30 cellular contexts compared by ENCODE assay signal in the genomic region with DNA sequence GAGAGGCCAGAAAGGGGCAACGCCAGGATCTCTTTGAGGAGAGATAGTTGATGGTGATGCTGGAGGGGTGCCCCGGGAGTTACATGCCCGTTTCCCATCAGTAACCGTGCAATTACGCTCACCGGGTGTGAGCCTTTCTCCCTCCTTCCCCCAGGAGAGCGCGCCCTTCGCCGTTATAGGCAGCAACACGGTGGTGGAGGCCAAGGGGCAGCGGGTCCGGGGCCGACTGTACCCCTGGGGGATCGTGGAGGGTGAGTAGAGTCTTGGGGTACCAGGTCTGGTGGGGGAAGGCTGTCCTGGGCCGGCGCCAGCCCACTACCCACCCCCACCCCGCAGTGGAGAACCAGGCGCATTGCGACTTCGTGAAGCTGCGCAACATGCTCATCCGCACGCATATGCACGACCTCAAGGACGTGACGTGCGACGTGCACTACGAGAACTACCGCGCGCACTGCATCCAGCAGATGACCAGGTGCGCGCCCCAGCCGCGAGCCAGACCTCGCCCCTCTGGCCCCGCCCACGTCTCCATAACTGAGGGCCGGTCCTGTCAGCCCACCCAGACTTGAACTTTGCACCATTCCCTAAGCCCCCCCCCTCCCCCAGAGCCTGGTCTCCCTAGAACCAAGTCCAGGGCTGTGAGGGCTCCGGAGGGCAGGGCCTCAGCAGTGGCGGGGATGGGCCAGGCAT. TPM values are rescaled to one million over a fixed set of nuclear protein-coding genes. Genes with fewer than 3 reads are reported as not detected.
DNase-seq lines count a peak whose midpoint lies in the region; ATAC-seq, FAIRE-seq and TF ChIP-seq lines count a peak whose summit lies in the region.
"Had no signal": no experiment of that assay in that cellular context is flagged by ENCODE, and none has a peak within 500 bp of the region (broad histone marks: within the 10 kb centered on the region; RNA-seq: fewer than 3 reads in every experiment).

No MANE protein-coding gene starts in this region.

- no peak for TF ChIP-seq RAD21 in HepG2 (CRISPR knock-in tag; IDR thresholded peaks at IDR 0.05)

- H3K9me3 ChIP-seq in HepG2 (ENCODE audit: low read length) (no peaks in the 10 kb centered on the region), right lobe of liver (no peaks in the 10 kb centered on the region), right atrium auricular region (no peaks in the 10 kb centered on the region)
- H3K9me3 ChIP-seq: A549, vagina had no signal

- POLR2A ChIA-PET in HepG2 (lab: Yijun Ruan, JAX) = no interaction called here

- no peaks in the 10 kb centered on the region for H3K9me3 Mint-ChIP-seq in nephron
- H3K9me3 Mint-ChIP-seq: CD4-positive, CD25-positive, alpha-beta regulatory T cell had no signal

- CTCF ChIA-PET in HepG2 (lab: Yijun Ruan, JAX; ENCODE audit: low intra/inter-chr PET ratio, low total read pairs) = no interaction called here

- no peaks in the 10 kb centered on the region for H3K36me3 ChIP-seq in HepG2 (replicated peaks in 1 of 2; ENCODE audit: control insufficient read depth in 1 of 2, insufficient read depth in 2 of 2, low read length in 2 of 2)
- H3K36me3 ChIP-seq in right lobe of liver = no peaks in the 10 kb centered on the region
- peaks cover 25% of the 10 kb centered on the region for H3K36me3 ChIP-seq in right atrium auricular region

- H3K4me1 ChIP-seq in HepG2 (ENCODE audit: insufficient read depth, low read length) (peaks cover 37% of the 10 kb centered on the region), right lobe of liver (peaks cover 0 to 22% (median 0%) of the 10 kb centered on the region in 4 donors), right atrium auricular region (peaks cover 0 to 66% of the 10 kb centered on the region in 2 donors)

- peaks cover 22% of the 10 kb centered on the region for H3K36me3 Mint-ChIP-seq in nephron (ENCODE audit: low read depth)
- H3K36me3 Mint-ChIP-seq: CD4-positive, CD25-positive, alpha-beta regulatory T cell had no signal

- H3K27me3 Mint-ChIP-seq in nephron (ENCODE audit: low read depth) = peaks cover 72% of the 10 kb centered on the region

- peak; percentile 32 for DNase-seq in HepG2 (ENCODE audit: low spot score)
- DNase-seq in right lobe of liver = no peak
- no peak for DNase-seq in right atrium auricular region (ENCODE audit: low spot score)
- DNase-seq in activated T-cell treated with anti-CD3 and anti-CD28 coated beads for 4 hours = no peak
- no peak for DNase-seq in GDM1 (lab: John Stamatoyannopoulos, UW)
- DNase-seq: activated effector memory CD4-positive, alpha-beta T cell treated with Interleukin-2 at 50 U/mL for 16 hours; AML-193; CD4-positive, CD25-positive, alpha-beta regulatory T cell; GOT3; Kasumi-1; naive thymus-derived CD4-positive, alpha-beta T cell; NCI-H1436; NCI-H2081; NCI-H226; NCI-H69; SHP77; stimulated activated naive CD8-positive, alpha-beta T cell treated with anti-CD3 and anti-CD28 coated beads, Interleukin-15, Interleukin-2, amounts not matched to agents 100 U/mL and 50 U/mL, for 24 hours had no signal

- H2AFZ ChIP-seq in HepG2 (ENCODE audit: low read length) = no peak overlapping the region

- intact Hi-C loops in HepG2 (cut with micrococcal nuclease; ENCODE audit: unreplicated experiment) = no loop called here
- intact Hi-C loops in right lobe of liver (cut with DNase I) = no loop called here

- H3K9ac ChIP-seq in HepG2 (ENCODE audit: insufficient read depth, low read depth, low read length) = no peak overlapping the region

- H3K79me2 ChIP-seq in HepG2 (ENCODE audit: insufficient read depth, low read length) = no peaks in the 10 kb centered on the region

- H4K20me1 ChIP-seq in HepG2 (ENCODE audit: insufficient read depth, low read length) = 0 out of 2 replicates have a peak, but pooled peaks cover 8% of the 10 kb centered on the region

- H3K4me3 ChIP-seq in HepG2 (replicated peaks in 1 of 3; ENCODE audit: insufficient read depth in 1 of 3, low read depth in 2 of 3, low read length in 3 of 3) = peak overlapping the region in 1 of 3 experiments; percentile 73; a peak in 2 of 6 replicates
- H3K4me3 ChIP-seq in right lobe of liver = no peak overlapping the region
- H3K4me3 ChIP-seq in right atrium auricular region = no peak overlapping the region
- H3K4me3 ChIP-seq: A549, skin epidermis, vagina had no signal

- 46% methylated on average over 14 of the region's 43 CpGs for WGBS in HepG2 (ENCODE audit: low lambda C conversion rate)
- WGBS in right lobe of liver (ENCODE audit: insufficient coverage, low coverage, low lambda C conversion rate, missing lambda C conversion rate) = 44% methylated on average over 12 of the region's 43 CpGs

- H3K27ac ChIP-seq in HepG2 (ENCODE audit: extremely low read length, insufficient read depth, low read length) (no peak overlapping the region), right lobe of liver (no peak overlapping the region), right atrium auricular region (peak overlapping the region; percentile 91 to 96)
- H3K27ac ChIP-seq: A549, skin epidermis, vagina had no signal

- H3K27me3 ChIP-seq in HepG2 (ENCODE audit: control insufficient read depth in 1 of 2, insufficient read depth in 2 of 2, low read length in 2 of 2) (peaks cover 20 to 78% of the 10 kb centered on the region in 2 experiments), right lobe of liver (peaks cover 0 to 22% of the 10 kb centered on the region in 2 donors), right atrium auricular region (no peaks in the 10 kb centered on the region)
- H3K27me3 ChIP-seq: vagina had no signal

- TF ChIP-seq EP300 in HepG2 (IDR thresholded peaks at IDR 0.05; ENCODE audit: low read depth in 2 of 2, low read length in 2 of 2) = no peak
- TF ChIP-seq EP300 in HepG2 (CRISPR knock-in tag; IDR thresholded peaks at IDR 0.05; ENCODE audit: borderline replicate concordance) = no peak

- ATAC-seq in HepG2 (peak; percentile 6; the same call in 1 of the 3 replicates), right lobe of liver (no peak), HG02973 (IDR thresholded peaks at IDR 0.05; ENCODE audit: unreplicated experiment) (no peak), HG03457 (IDR thresholded peaks at IDR 0.05; ENCODE audit: unreplicated experiment) (no peak)
- ATAC-seq: A549; naive thymus-derived CD4-positive, alpha-beta T cell; stimulated activated naive CD8-positive, alpha-beta T cell treated with anti-CD3 and anti-CD28 coated beads, Interleukin-15, Interleukin-2, amounts not matched to agents 100 U/mL and 50 U/mL, for 24 hours had no signal

- H3K27ac Mint-ChIP-seq in nephron = no peak overlapping the region
- H3K27ac Mint-ChIP-seq: activated naive CD8-positive, alpha-beta T cell; CD4-positive, CD25-positive, alpha-beta regulatory T cell; naive thymus-derived CD4-positive, alpha-beta T cell had no signal

- TF ChIP-seq CTCF in HepG2 (CRISPR knock-in tag; IDR thresholded peaks at IDR 0.05) (no peak), right lobe of liver (IDR thresholded peaks at IDR 0.05) (no peak), right atrium auricular region (IDR thresholded peaks at IDR 0.05) (no peak), nephron (IDR thresholded peaks at IDR 0.05; ENCODE audit: unreplicated experiment in 3 of 3) (no peak)

- peak overlapping the region in 2 of 3 experiments; percentile 12 to 43 for H3K4me3 Mint-ChIP-seq in nephron
- H3K4me3 Mint-ChIP-seq: activated naive CD8-positive, alpha-beta T cell had no signal

- H3K4me1 Mint-ChIP-seq in nephron = peaks cover 29% of the 10 kb centered on the region

- BruUV-seq in HepG2 (replicated peaks; lab: Mats Ljungman, UMichigan) = no TSS peak

- no peak for FAIRE-seq in HepG2 (lab: Jason Lieb, UNC)
- FAIRE-seq: A549, D721Med, endothelial cell of umbilical vein, frontal cortex had no signal

- H3K4me2 ChIP-seq in HepG2 (ENCODE audit: low read depth, low read length) = peak overlapping the region; percentile 12; the same call in 1 of the 2 replicates
- H3K4me2 ChIP-seq: A549 had no signal

- in situ Hi-C loops in HepG2 (cut with HindIII; ENCODE audit: extremely low pct_ligation_motif_present, low pct_unique_long_range_greater_than_20kb) = loop anchor here (5.0 kb wide), 1 partner anchor 44 kb away; no protein-coding TSS in a partner anchor

- TF ChIP-seq POLR2A in HepG2 (IDR thresholded peaks at IDR 0.05; ENCODE audit: insufficient read depth in 1 of 2, low read depth in 2 of 2, low read length in 2 of 2) = no peak
- no peak for TF ChIP-seq POLR2A in right lobe of liver (IDR thresholded peaks at IDR 0.05)

RNA-seq across cellular contexts. Expression of a gene that starts 1.7 kb away (rescaled TPM):
- not detected in 2 replicates for total RNA-seq in HepG2 (2016; rRNA removed; fragmentation: Illumina TruSeq; extraction: Trizol)
- not detected in 2 replicates for total RNA-seq in HepG2 (2016; cell fraction: cytosol; rRNA removed; fragmentation: Illumina TruSeq; extraction: Trizol; ENCODE audit: low read depth)
- total RNA-seq in HepG2 (2016; cell fraction: insoluble cytoplasmic fraction; rRNA removed; fragmentation: Illumina TruSeq; extraction: Trizol) = not detected in 2 replicates
- total RNA-seq in HepG2 (2016; cell fraction: membrane; rRNA removed; fragmentation: Illumina TruSeq; extraction: Trizol) = 0.10 TPM in 1 of 2 replicates, not detected in the other
- total RNA-seq in HepG2 (2016; cell fraction: nucleus; rRNA removed; fragmentation: Illumina TruSeq; extraction: Trizol) = not detected in 2 replicates
- 0.07 TPM in 1 of 2 replicates, not detected in the other for polyA plus RNA-seq in HepG2 (2011; rRNA removed)
- 0.16 TPM in 1 of 2 replicates, not detected in the other for polyA plus RNA-seq in HepG2 (2011; cell fraction: cytosol; rRNA removed)
- 0.47 TPM in 1 of 2 replicates, not detected in the other for polyA plus RNA-seq in HepG2 (2011; cell fraction: nucleus; rRNA removed)
- not detected in 2 replicates for polyA plus RNA-seq in HepG2 (2012)
- polyA plus RNA-seq in HepG2 (2016; cell fraction: cytosol; fragmentation: Illumina TruSeq; extraction: Trizol; ENCODE audit: low read depth) = not detected in 2 replicates
- polyA plus RNA-seq in HepG2 (2016; cell fraction: insoluble cytoplasmic fraction; fragmentation: Illumina TruSeq; extraction: Trizol; ENCODE audit: low read depth) = not detected in 2 replicates
- polyA plus RNA-seq in HepG2 (2016; cell fraction: membrane; fragmentation: Illumina TruSeq; extraction: Trizol; ENCODE audit: low read depth) = not detected in 2 replicates
- not detected in 2 replicates for polyA plus RNA-seq in HepG2 (2016; cell fraction: nucleus; fragmentation: Illumina TruSeq; extraction: Trizol; ENCODE audit: insufficient read depth, low read depth)
- polyA minus RNA-seq in HepG2 (2011; rRNA and poly(A)+ RNA removed; ENCODE audit: low replicate concordance) = 0.32 TPM in 1 of 2 replicates, not detected in the other
- polyA minus RNA-seq in HepG2 (2011; cell fraction: cytosol; rRNA and poly(A)+ RNA removed) = not detected in 2 replicates
- polyA minus RNA-seq in HepG2 (2011; cell fraction: nucleus; rRNA and poly(A)+ RNA removed) = not detected in 2 replicates
- total RNA-seq in right lobe of liver = 1 to 10 TPM in 1 of 6 experiments, under 1 TPM in 4, not detected in 1; 0.15 to 1.3 (median 0.62) TPM
- 10 to 100 TPM; 25.8 to 34.7 TPM for total RNA-seq in right atrium auricular region
- total RNA-seq: T-helper 2 cell treated with Interferon-gamma antibody and Interleukin-4, amounts not matched to agents 100 ng/mL and 5 ng/mL, for 36 hours had no signal
- polyA plus RNA-seq: CD4-positive, CD25-positive, alpha-beta regulatory T cell; naive thymus-derived CD4-positive, alpha-beta T cell had no signal

RNA-seq across cellular contexts. Expression of a gene that starts 7.3 kb away (rescaled TPM):
- not detected in 2 replicates for total RNA-seq in HepG2 (2016; rRNA removed; fragmentation: Illumina TruSeq; extraction: Trizol)
- total RNA-seq in HepG2 (2016; cell fraction: cytosol; rRNA removed; fragmentation: Illumina TruSeq; extraction: Trizol; ENCODE audit: low read depth) = 0.09 and 0.20 TPM in 2 replicates
- not detected in 2 replicates for total RNA-seq in HepG2 (2016; cell fraction: insoluble cytoplasmic fraction; rRNA removed; fragmentation: Illumina TruSeq; extraction: Trizol)
- total RNA-seq in HepG2 (2016; cell fraction: membrane; rRNA removed; fragmentation: Illumina TruSeq; extraction: Trizol) = 0.06 and 0.10 TPM in 2 replicates
- total RNA-seq in HepG2 (2016; cell fraction: nucleus; rRNA removed; fragmentation: Illumina TruSeq; extraction: Trizol) = not detected in 2 replicates
- 0.33 and 0.55 TPM in 2 replicates for polyA plus RNA-seq in HepG2 (2011; rRNA removed)
- polyA plus RNA-seq in HepG2 (2011; cell fraction: cytosol; rRNA removed) = 0.04 TPM in 1 of 2 replicates, not detected in the other
- polyA plus RNA-seq in HepG2 (2011; cell fraction: nucleus; rRNA removed) = 0.57 and 0.82 TPM in 2 replicates
- polyA plus RNA-seq in HepG2 (2012) = 0.08 TPM in 1 of 2 replicates, not detected in the other
- 0.15 and 0.23 TPM in 2 replicates for polyA plus RNA-seq in HepG2 (2016; cell fraction: cytosol; fragmentation: Illumina TruSeq; extraction: Trizol; ENCODE audit: low read depth)
- not detected in 2 replicates for polyA plus RNA-seq in HepG2 (2016; cell fraction: insoluble cytoplasmic fraction; fragmentation: Illumina TruSeq; extraction: Trizol; ENCODE audit: low read depth)
- 0.23 and 0.58 TPM in 2 replicates for polyA plus RNA-seq in HepG2 (2016; cell fraction: membrane; fragmentation: Illumina TruSeq; extraction: Trizol; ENCODE audit: low read depth)
- polyA plus RNA-seq in HepG2 (2016; cell fraction: nucleus; fragmentation: Illumina TruSeq; extraction: Trizol; ENCODE audit: insufficient read depth, low read depth) = 0.28 TPM in 1 of 2 replicates, not detected in the other
- 1.0 and 1.5 TPM in 2 replicates for polyA minus RNA-seq in HepG2 (2011; rRNA and poly(A)+ RNA removed; ENCODE audit: low replicate concordance)
- polyA minus RNA-seq in HepG2 (2011; cell fraction: cytosol; rRNA and poly(A)+ RNA removed) = not detected in 2 replicates
- 0.77 TPM in 1 of 2 replicates, not detected in the other for polyA minus RNA-seq in HepG2 (2011; cell fraction: nucleus; rRNA and poly(A)+ RNA removed)
- 1 to 10 TPM; 1.3 to 3.7 (median 2.1) TPM for total RNA-seq in right lobe of liver
- total RNA-seq in right atrium auricular region = 100 to 1,000 TPM; 162 to 287 TPM
- total RNA-seq: T-helper 2 cell treated with Interferon-gamma antibody and Interleukin-4, amounts not matched to agents 100 ng/mL and 5 ng/mL, for 36 hours had no signal
- polyA plus RNA-seq: CD4-positive, CD25-positive, alpha-beta regulatory T cell had no signal

RNA-seq across cellular contexts. Expression of a gene that starts 38.9 kb away (rescaled TPM):
- not detected in 2 replicates for total RNA-seq in HepG2 (2016; rRNA removed; fragmentation: Illumina TruSeq; extraction: Trizol)
- total RNA-seq in HepG2 (2016; cell fraction: cytosol; rRNA removed; fragmentation: Illumina TruSeq; extraction: Trizol; ENCODE audit: low read depth) = not detected in 2 replicates
- not detected in 2 replicates for total RNA-seq in HepG2 (2016; cell fraction: insoluble cytoplasmic fraction; rRNA removed; fragmentation: Illumina TruSeq; extraction: Trizol)
- total RNA-seq in HepG2 (2016; cell fraction: membrane; rRNA removed; fragmentation: Illumina TruSeq; extraction: Trizol) = not detected in 2 replicates
- not detected in 2 replicates for total RNA-seq in HepG2 (2016; cell fraction: nucleus; rRNA removed; fragmentation: Illumina TruSeq; extraction: Trizol)
- not detected in 2 replicates for polyA plus RNA-seq in HepG2 (2011; rRNA removed)
- 0.03 TPM in 1 of 2 replicates, not detected in the other for polyA plus RNA-seq in HepG2 (2011; cell fraction: cytosol; rRNA removed)
- polyA plus RNA-seq in HepG2 (2011; cell fraction: nucleus; rRNA removed) = 0.23 TPM in 1 of 2 replicates, not detected in the other
- polyA plus RNA-seq in HepG2 (2012) = not detected in 2 replicates
- not detected in 2 replicates for polyA plus RNA-seq in HepG2 (2016; cell fraction: cytosol; fragmentation: Illumina TruSeq; extraction: Trizol; ENCODE audit: low read depth)
- not detected in 2 replicates for polyA plus RNA-seq in HepG2 (2016; cell fraction: insoluble cytoplasmic fraction; fragmentation: Illumina TruSeq; extraction: Trizol; ENCODE audit: low read depth)
- 0.08 TPM in 1 of 2 replicates, not detected in the other for polyA plus RNA-seq in HepG2 (2016; cell fraction: membrane; fragmentation: Illumina TruSeq; extraction: Trizol; ENCODE audit: low read depth)
- polyA plus RNA-seq in HepG2 (2016; cell fraction: nucleus; fragmentation: Illumina TruSeq; extraction: Trizol; ENCODE audit: insufficient read depth, low read depth) = not detected in 2 replicates
- not detected in 2 replicates for polyA minus RNA-seq in HepG2 (2011; rRNA and poly(A)+ RNA removed; ENCODE audit: low replicate concordance)
- polyA minus RNA-seq in HepG2 (2011; cell fraction: cytosol; rRNA and poly(A)+ RNA removed) = not detected in 2 replicates
- polyA minus RNA-seq in HepG2 (2011; cell fraction: nucleus; rRNA and poly(A)+ RNA removed) = not detected in 2 replicates
- under 1 TPM in 4 of 6 experiments, not detected in 2; 0.24 to 0.37 (median 0.30) TPM for total RNA-seq in right lobe of liver
- under 1 TPM in 1 of 2 donors, not detected in 1; 0.24 TPM for total RNA-seq in right atrium auricular region
- total RNA-seq: CD4-positive, CD25-positive, alpha-beta regulatory T cell; chondrocyte; frontal cortex; temporal lobe had no signal
- polyA plus RNA-seq: CD4-positive, CD25-positive, alpha-beta regulatory T cell; naive thymus-derived CD4-positive, alpha-beta T cell had no signal

Comparison
In these comparisons a context has a peak if more than half of its experiments do, and no peak if none do; other contexts are left out.
1. H3K27ac ChIP-seq: peak in right atrium auricular region (2 of 2); none in HepG2 (single experiment) and right lobe of liver (0 of 3).
2. RNA of a gene that starts 1.7 kb away (total RNA-seq): 25.8 to 34.7 TPM in right atrium auricular region; 0.15 to 1.3 TPM in right lobe of liver and 0.10 TPM in HepG2; every median in the first group is over 10 times any median in the second.
3. RNA of a gene that starts 7.3 kb away (total RNA-seq): 162 to 287 TPM in right atrium auricular region; 1.3 to 3.7 TPM in right lobe of liver and 0.06 to 0.20 TPM in HepG2; every median in the first group is over 10 times any median in the second.